In the genomic region with DNA sequence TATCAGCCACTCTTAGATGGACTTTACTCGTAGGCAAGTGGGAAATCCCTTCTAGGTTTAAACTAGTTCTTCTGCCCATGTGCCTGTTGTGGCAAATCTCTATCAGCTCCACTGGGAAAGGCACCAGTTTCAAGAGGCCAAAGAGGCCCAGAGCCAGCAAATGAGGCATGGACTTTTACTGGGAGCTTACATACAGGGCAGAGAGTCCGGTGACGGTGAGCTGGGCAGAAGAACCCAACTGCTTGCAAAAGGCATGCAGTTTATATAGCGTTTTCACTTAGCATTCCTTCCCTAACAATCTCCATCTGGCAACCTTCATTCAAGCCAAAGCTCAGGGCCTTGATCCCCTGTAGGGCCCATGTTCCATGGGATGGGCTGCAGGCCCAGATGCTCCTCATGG, we compare ENCODE assay signal across 15 cellular contexts.
A peak's percentile ranks its signal among the peaks of the same experiment; 100 is the strongest.
DNase-seq lines count a peak whose midpoint lies in the region; ATAC-seq and TF ChIP-seq lines count a peak whose summit lies in the region.
"Had no signal": no experiment of that assay in that cellular context is flagged by ENCODE, and none has a peak within 500 bp of the region (broad histone marks: within the 10 kb centered on the region; RNA-seq: fewer than 3 reads in every experiment).

No MANE protein-coding gene starts in this region.

- peaks cover 24% of the 10 kb centered on the region for H3K27me3 ChIP-seq in left ventricle myocardium inferior (ENCODE audit: low read depth)
- H3K27me3 ChIP-seq: BE2C had no signal

- H3K27me3 Mint-ChIP-seq in activated CD8-positive, alpha-beta memory T cell treated with anti-CD3 and anti-CD28 coated beads, Interleukin-2, amount 10 ng/mL, durations not matched to agents 7 days and 5 days: peaks cover 9% of the 10 kb centered on the region

- H3K4me1 ChIP-seq in left ventricle myocardium inferior: no peaks in the 10 kb centered on the region
- H3K4me1 ChIP-seq: BE2C, HAP-1 had no signal

- H3K36me3 ChIP-seq in left ventricle myocardium inferior: no peaks in the 10 kb centered on the region
- H3K36me3 ChIP-seq: BE2C, HAP-1 had no signal

- peaks cover 28% of the 10 kb centered on the region for H3K4me1 Mint-ChIP-seq in activated CD8-positive, alpha-beta memory T cell treated with anti-CD3 and anti-CD28 coated beads, Interleukin-2, amount 10 ng/mL, durations not matched to agents 7 days and 5 days

- CTCF ChIA-PET in activated CD8-positive, alpha-beta memory T cell treated with anti-CD3 and anti-CD28 coated beads, Interleukin-2, amount 10 ng/mL, durations not matched to agents 7 days and 5 days (lab: Charles Lee): interaction anchor here (1.6 kb wide), 2 partner anchors 144 to 248 kb away, joined by 4 read pairs; a partner anchor contains a TSS

- no peak for TF ChIP-seq CTCF in left ventricle myocardium inferior (IDR thresholded peaks at IDR 0.05; ENCODE audit: borderline replicate concordance)

- DNase-seq in left ventricle myocardium superior (no peak), left ventricle myocardium inferior (no peak), cerebellar cortex (ENCODE audit: low spot score) (peak; percentile 74), fibroblast of peridontal ligament (ENCODE audit: extremely low read depth) (peak; percentile 66), hypothalamus (lab: John Stamatoyannopoulos, UW) (no peak)
- no peak for DNase-seq in activated CD8-positive, alpha-beta memory T cell treated with anti-CD3 and anti-CD28 coated beads, Interleukin-2, amount 10 ng/mL, durations not matched to agents 7 days and 5 days
- no peak for DNase-seq in NK-92 treated with Interleukin-12 subunit alpha and Interleukin-12 subunit beta, amount 100 ng/mL, for 24 hours (lab: John Stamatoyannopoulos, UW)
- DNase-seq: 8988T; BE2C; CD4-positive, alpha-beta memory T cell; DMS79; EL; GDM1 had no signal

- H3K36me3 Mint-ChIP-seq in activated CD8-positive, alpha-beta memory T cell treated with anti-CD3 and anti-CD28 coated beads, Interleukin-2, amount 10 ng/mL, durations not matched to agents 7 days and 5 days: no peaks in the 10 kb centered on the region
- H3K36me3 Mint-ChIP-seq: CD4-positive, alpha-beta memory T cell had no signal

- no peak overlapping the region for H3K4me3 Mint-ChIP-seq in activated CD8-positive, alpha-beta memory T cell treated with anti-CD3 and anti-CD28 coated beads, Interleukin-2, amount 10 ng/mL, durations not matched to agents 7 days and 5 days
- H3K4me3 Mint-ChIP-seq: CD4-positive, alpha-beta memory T cell had no signal

- no peak overlapping the region for H3K27ac ChIP-seq in left ventricle myocardium inferior (replicated peaks)
- H3K27ac ChIP-seq: C4-2B had no signal

- no peaks in the 10 kb centered on the region for H3K9me3 ChIP-seq in left ventricle myocardium inferior (replicated peaks)
- H3K9me3 ChIP-seq: BE2C, HAP-1 had no signal

- H3K27ac Mint-ChIP-seq in activated CD8-positive, alpha-beta memory T cell treated with anti-CD3 and anti-CD28 coated beads, Interleukin-2, amount 10 ng/mL, durations not matched to agents 7 days and 5 days: no peak overlapping the region
- H3K27ac Mint-ChIP-seq: CD4-positive, alpha-beta memory T cell had no signal

- H3K4me3 ChIP-seq in left ventricle myocardium inferior: no peak overlapping the region
- H3K4me3 ChIP-seq: HAP-1 had no signal

- intact Hi-C loops in left ventricle myocardium superior (cut with micrococcal nuclease) (no loop called here), left ventricle myocardium inferior (cut with micrococcal nuclease) (no loop called here)

- peak; percentile 34 for ATAC-seq in left ventricle myocardium superior
- ATAC-seq in activated CD8-positive, alpha-beta memory T cell treated with anti-CD3 and anti-CD28 coated beads, Interleukin-2, amount 10 ng/mL, durations not matched to agents 7 days and 5 days: no peak

- no peaks in the 10 kb centered on the region for H3K9me3 Mint-ChIP-seq in activated CD8-positive, alpha-beta memory T cell treated with anti-CD3 and anti-CD28 coated beads, Interleukin-2, amount 10 ng/mL, durations not matched to agents 7 days and 5 days (ENCODE audit: low read depth)
- H3K9me3 Mint-ChIP-seq: CD4-positive, alpha-beta memory T cell had no signal

Comparison
In these comparisons a context has a peak if more than half of its experiments do, and no peak if none do; other contexts are left out.
1. DNase-seq: peak in cerebellar cortex (single experiment) and fibroblast of peridontal ligament (single experiment); none in left ventricle myocardium superior (single experiment), left ventricle myocardium inferior (single experiment), activated CD8-positive, alpha-beta memory T cell treated with anti-CD3 and anti-CD28 coated beads, Interleukin-2, amount 10 ng/mL, durations not matched to agents 7 days and 5 days (single experiment), NK-92 treated with Interleukin-12 subunit alpha and Interleukin-12 subunit beta, amount 100 ng/mL, for 24 hours (single experiment) and hypothalamus (0 of 51).